In the genomic region with DNA sequence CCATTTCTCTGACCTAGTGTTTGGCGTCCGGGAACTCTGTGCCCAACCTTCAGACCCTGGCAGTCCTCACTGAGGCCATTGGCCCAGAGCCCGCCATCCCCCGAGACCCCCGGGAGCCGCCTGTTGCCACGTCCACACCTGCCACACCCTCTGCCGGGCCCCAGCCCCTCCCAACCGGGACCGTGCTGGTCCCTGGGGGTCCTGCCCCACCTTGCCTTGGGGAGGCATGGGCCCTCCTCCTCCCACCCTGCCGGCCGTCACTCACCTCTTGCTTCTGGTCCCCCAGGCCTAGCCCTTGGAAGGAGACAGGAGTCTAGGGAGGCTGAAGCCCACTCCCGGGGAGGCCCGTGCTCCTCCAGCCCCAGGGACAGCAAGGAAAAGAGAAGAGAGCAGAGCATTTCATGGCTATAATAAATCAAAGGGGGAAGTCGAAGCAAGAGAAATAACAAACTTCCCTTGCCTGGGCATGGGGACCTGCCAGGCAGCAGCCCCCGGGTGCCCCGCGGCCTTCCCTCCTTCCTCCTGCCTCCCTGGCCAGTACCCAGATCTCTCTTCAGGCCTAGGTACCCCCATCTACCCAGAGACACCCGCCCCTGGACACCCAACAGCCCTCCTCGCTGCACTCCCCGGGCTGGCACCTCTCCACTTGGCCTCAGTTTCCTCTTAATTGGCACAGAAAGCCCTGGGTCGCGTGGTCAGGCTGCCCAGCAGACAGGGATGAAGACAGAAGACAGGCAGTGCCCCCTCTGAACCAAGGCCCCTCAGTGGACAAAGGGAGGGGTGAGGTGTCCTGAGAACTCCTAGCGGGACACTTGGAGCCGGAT, we compare ENCODE assay signal across 1 cellular context.
TF ChIP-seq lines count a peak whose summit lies in the region.

No MANE protein-coding gene starts in this region.

TF ChIP-seq in IMR-90, 13 proteins besides CTCF, POLR2A, EP300 and RAD21:
- no peak for TF ChIP-seq BHLHE40 (IDR thresholded peaks at IDR 0.05; ENCODE audit: low read depth, low read length)
- TF ChIP-seq, protein P1, sequence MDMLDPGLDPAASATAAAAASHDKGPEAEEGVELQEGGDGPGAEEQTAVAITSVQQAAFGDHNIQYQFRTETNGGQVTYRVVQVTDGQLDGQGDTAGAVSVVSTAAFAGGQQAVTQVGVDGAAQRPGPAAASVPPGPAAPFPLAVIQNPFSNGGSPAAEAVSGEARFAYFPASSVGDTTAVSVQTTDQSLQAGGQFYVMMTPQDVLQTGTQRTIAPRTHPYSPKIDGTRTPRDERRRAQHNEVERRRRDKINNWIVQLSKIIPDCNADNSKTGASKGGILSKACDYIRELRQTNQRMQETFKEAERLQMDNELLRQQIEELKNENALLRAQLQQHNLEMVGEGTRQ (IDR thresholded peaks at IDR 0.05; ENCODE audit: low read depth, low read length): no peak
- TF ChIP-seq RCOR1 (IDR thresholded peaks at IDR 0.05; ENCODE audit: insufficient replicate concordance, low read length): no peak
- no peak for TF ChIP-seq RFX5 (IDR thresholded peaks at IDR 0.05; ENCODE audit: low read depth, low read length)
- no peak for TF ChIP-seq NFE2L2 (IDR thresholded peaks at IDR 0.05; ENCODE audit: low read depth, low read length)
- TF ChIP-seq, protein P2, sequence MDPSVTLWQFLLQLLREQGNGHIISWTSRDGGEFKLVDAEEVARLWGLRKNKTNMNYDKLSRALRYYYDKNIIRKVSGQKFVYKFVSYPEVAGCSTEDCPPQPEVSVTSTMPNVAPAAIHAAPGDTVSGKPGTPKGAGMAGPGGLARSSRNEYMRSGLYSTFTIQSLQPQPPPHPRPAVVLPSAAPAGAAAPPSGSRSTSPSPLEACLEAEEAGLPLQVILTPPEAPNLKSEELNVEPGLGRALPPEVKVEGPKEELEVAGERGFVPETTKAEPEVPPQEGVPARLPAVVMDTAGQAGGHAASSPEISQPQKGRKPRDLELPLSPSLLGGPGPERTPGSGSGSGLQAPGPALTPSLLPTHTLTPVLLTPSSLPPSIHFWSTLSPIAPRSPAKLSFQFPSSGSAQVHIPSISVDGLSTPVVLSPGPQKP (IDR thresholded peaks at IDR 0.05; ENCODE audit: borderline replicate concordance, low read depth, low read length): no peak
- no peak for TF ChIP-seq MAFK (IDR thresholded peaks at IDR 0.05; ENCODE audit: low read depth, low read length)
- TF ChIP-seq MAZ (IDR thresholded peaks at IDR 0.05; ENCODE audit: borderline replicate concordance, low read depth, low read length): no peak
- TF ChIP-seq MXI1 (IDR thresholded peaks at IDR 0.05; ENCODE audit: borderline replicate concordance, low read depth, low read length): no peak
- no peak for TF ChIP-seq CEBPB (IDR thresholded peaks at IDR 0.05; ENCODE audit: low read depth, low read length)
- TF ChIP-seq SMC3 (IDR thresholded peaks at IDR 0.05; ENCODE audit: low read depth, low read length): no peak
- TF ChIP-seq CHD1 (IDR thresholded peaks at IDR 0.05; ENCODE audit: low read depth, low read length): no peak
- TF ChIP-seq FOS (IDR thresholded peaks at IDR 0.05; ENCODE audit: low read depth, low read length): no peak
